In the genomic region with DNA sequence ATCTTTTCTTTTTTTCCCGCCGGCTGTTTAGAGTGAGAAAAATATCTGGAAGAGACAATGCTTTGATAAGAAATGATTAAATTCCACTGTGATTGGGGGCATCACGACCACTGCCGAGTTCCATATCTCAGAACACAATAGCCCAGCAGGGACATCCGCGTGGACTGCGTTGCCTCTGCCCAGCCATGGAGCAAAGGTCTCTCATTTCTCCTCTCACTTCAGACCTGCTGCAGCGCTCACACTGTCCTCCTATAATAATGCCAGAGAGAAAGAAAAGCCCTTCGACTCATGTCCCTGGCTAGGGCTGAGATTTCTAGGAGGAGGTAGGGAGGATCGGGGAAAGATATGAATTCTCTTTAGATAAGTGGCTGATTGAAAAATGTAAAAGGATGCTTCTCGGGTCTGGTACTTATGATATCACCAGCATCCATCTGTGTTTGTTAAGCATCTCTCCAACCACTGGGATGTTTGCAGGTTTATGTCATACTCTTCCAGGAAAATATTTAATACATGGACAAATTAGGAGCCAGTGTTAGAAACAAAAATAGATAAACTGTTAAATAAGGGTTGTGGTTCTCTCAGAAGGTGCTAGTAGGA, we compare ENCODE assay signal across 12 cellular contexts.
DNase-seq lines count a peak whose midpoint lies in the region; ATAC-seq, FAIRE-seq and TF ChIP-seq lines count a peak whose summit lies in the region.
"Had no signal": no experiment of that assay in that cellular context is flagged by ENCODE, and none has a peak within 500 bp of the region (broad histone marks: within the 10 kb centered on the region; RNA-seq: fewer than 3 reads in every experiment).

No MANE protein-coding gene starts in this region.

- H3K9me3 Mint-ChIP-seq in natural killer cell treated with Interleukin-12 subunit alpha and Interleukin-12 subunit beta and Interleukin-15 and Interleukin-18, amount 100 ng/mL, for 72 hours = no peaks in the 10 kb centered on the region

- H3K27ac ChIP-seq in RWPE2 (ENCODE audit: poor library complexity, severe bottlenecking) (peak overlapping the region; percentile 96), pancreas (peak overlapping the region in 1 of 4 donors; percentile 4)
- H3K27ac ChIP-seq: BLaER1 treated with 17β-estradiol and CSF1 and Interleukin-3, amounts not matched to agents 10 nM and 100 nM; upper lobe of right lung had no signal

- no peak for FAIRE-seq in pancreas (lab: Jason Lieb, UNC)
- FAIRE-seq: TTC549 had no signal

- TF ChIP-seq CTCF in RWPE2 (IDR thresholded peaks at IDR 0.05; ENCODE audit: poor library complexity, severe bottlenecking) (no peak), pancreas (IDR thresholded peaks at IDR 0.05) (no peak)

- H3K4me3 Mint-ChIP-seq in natural killer cell treated with Interleukin-12 subunit alpha and Interleukin-12 subunit beta and Interleukin-15 and Interleukin-18, amount 100 ng/mL, for 72 hours = no peak overlapping the region

- WGBS in pancreas, 2 donors = 27% methylated on average over 11 of the region's 11 CpGs

- intact Hi-C loops in pancreas (cut with DNase I) = no loop called here

- H3K4me3 ChIP-seq in RWPE2 (ENCODE audit: severe bottlenecking) (no peak overlapping the region), pancreas (no peak overlapping the region)
- H3K4me3 ChIP-seq: BLaER1 treated with 17β-estradiol and CSF1 and Interleukin-3, amounts not matched to agents 10 nM and 100 nM; upper lobe of right lung had no signal

- peaks cover 4 to 5% of the 10 kb centered on the region in 2 donors for H3K4me1 Mint-ChIP-seq in natural killer cell treated with Interleukin-12 subunit alpha and Interleukin-12 subunit beta and Interleukin-15 and Interleukin-18, amount 100 ng/mL, for 72 hours (ENCODE audit: low read depth in 2 of 2)

- DNase-seq in EH (ENCODE audit: low read depth) (peak; percentile 71), RWPE2 (ENCODE audit: low spot score) (no peak), fibroblast of peridontal ligament (ENCODE audit: extremely low read depth) (peak; percentile 35), pancreas (no peak), OCI-M1 (lab: John Stamatoyannopoulos, UW) (no peak), CD1c-positive myeloid dendritic cell (ENCODE audit: extremely low spot score) (no peak), UCSD-AML1 (lab: John Stamatoyannopoulos, UW; ENCODE audit: unreplicated experiment) (no peak)
- DNase-seq in natural killer cell treated with Interleukin-12 subunit alpha and Interleukin-12 subunit beta and Interleukin-15 and Interleukin-18, amount 100 ng/mL, for 72 hours (ENCODE audit: low spot score) = no peak
- DNase-seq: central memory CD4-positive, alpha-beta T cell; upper lobe of right lung had no signal

- H3K27ac Mint-ChIP-seq in natural killer cell treated with Interleukin-12 subunit alpha and Interleukin-12 subunit beta and Interleukin-15 and Interleukin-18, amount 100 ng/mL, for 72 hours = no peak overlapping the region

- H3K36me3 ChIP-seq in RWPE2 (ENCODE audit: low read depth) (no peaks in the 10 kb centered on the region), pancreas (no peaks in the 10 kb centered on the region)
- H3K36me3 ChIP-seq: BLaER1 treated with 17β-estradiol and CSF1 and Interleukin-3, amounts not matched to agents 10 nM and 100 nM; upper lobe of right lung had no signal

- ATAC-seq in RWPE2 (ENCODE audit: low read depth) (no peak), pancreas (peak in 3 of 4 donors; percentile 31 to 51 (median 50))
- ATAC-seq in natural killer cell treated with Interleukin-12 subunit alpha and Interleukin-12 subunit beta and Interleukin-15 and Interleukin-18, amount 100 ng/mL, for 72 hours = no peak

- H3K4me1 ChIP-seq in RWPE2 (ENCODE audit: insufficient read depth, poor library complexity, severe bottlenecking) = peaks cover 30% of the 10 kb centered on the region
- no peaks in the 10 kb centered on the region for H3K4me1 ChIP-seq in pancreas

- H3K9me3 ChIP-seq in RWPE2 (ENCODE audit: severe bottlenecking) (no peaks in the 10 kb centered on the region), pancreas (no peaks in the 10 kb centered on the region)
- H3K9me3 ChIP-seq: upper lobe of right lung had no signal

- H3K36me3 Mint-ChIP-seq in natural killer cell treated with Interleukin-12 subunit alpha and Interleukin-12 subunit beta and Interleukin-15 and Interleukin-18, amount 100 ng/mL, for 72 hours = no peaks in the 10 kb centered on the region

- peaks cover 12 to 20% of the 10 kb centered on the region in 2 donors for H3K27me3 Mint-ChIP-seq in natural killer cell treated with Interleukin-12 subunit alpha and Interleukin-12 subunit beta and Interleukin-15 and Interleukin-18, amount 100 ng/mL, for 72 hours

- no peaks in the 10 kb centered on the region for H3K27me3 ChIP-seq in RWPE2 (ENCODE audit: insufficient read depth, poor library complexity, severe bottlenecking)
- H3K27me3 ChIP-seq in pancreas = peaks cover 0 to 6% (median 0%) of the 10 kb centered on the region in 4 donors
- H3K27me3 ChIP-seq: BLaER1 treated with 17β-estradiol and CSF1 and Interleukin-3, amounts not matched to agents 10 nM and 100 nM; upper lobe of right lung had no signal

Comparison
In these comparisons a context has a peak if more than half of its experiments do, and no peak if none do; other contexts are left out.
1. DNase-seq: peak in EH (single experiment) and fibroblast of peridontal ligament (single experiment); none in RWPE2 (single experiment), pancreas (0 of 6), natural killer cell treated with Interleukin-12 subunit alpha and Interleukin-12 subunit beta and Interleukin-15 and Interleukin-18, amount 100 ng/mL, for 72 hours (single experiment), OCI-M1 (single experiment), CD1c-positive myeloid dendritic cell (single experiment) and UCSD-AML1 (single experiment).
2. ATAC-seq: peak in pancreas (3 of 4); none in RWPE2 (single experiment) and natural killer cell treated with Interleukin-12 subunit alpha and Interleukin-12 subunit beta and Interleukin-15 and Interleukin-18, amount 100 ng/mL, for 72 hours (0 of 2).